ENCODE assay signal across 8 cellular contexts in genomic region chr11:9264381-9265210, GRCh38. TPM values are rescaled to one million over a fixed set of nuclear protein-coding genes. Genes with fewer than 3 reads are reported as not detected.
A peak's percentile ranks its signal among the peaks of the same experiment; 100 is the strongest.
DNase-seq lines count a peak whose midpoint lies in the region; ATAC-seq and TF ChIP-seq lines count a peak whose summit lies in the region.

No MANE protein-coding gene starts in this region.

- RAD21 ChIA-PET in HCT116 (lab: Charles Lee; ENCODE audit: low non-redundant PET in 1 of 2, low total read pairs in 2 of 2, uncharacterized antibody in 2 of 2, unreplicated experiment in 2 of 2), result no interaction called here

- peaks cover 4% of the 10 kb centered on the region; the same call in 1 of the 2 replicates for H3K9me2 ChIP-seq in HCT116 (ENCODE audit: insufficient read depth)

- DNase-seq in GM04504 (ENCODE audit: low read depth) (peak; percentile 50), HCT116 (ENCODE audit: low read depth, low spot score) (no peak), NAMALWA (ENCODE audit: low spot score) (peak; percentile 66), mucosa of gallbladder (ENCODE audit: low spot score) (peak; percentile 55), NK-92 (lab: John Stamatoyannopoulos, UW; ENCODE audit: unreplicated experiment) (no peak)
- DNase-seq in activated CD8-positive, alpha-beta memory T cell treated with anti-CD3 and anti-CD28 coated beads for 48 hours (ENCODE audit: low read depth in 2 of 3, low spot score in 2 of 3), result peak in 2 of 3 experiments; percentile 15 to 23

- H3K4me1 ChIP-seq in HCT116 (ENCODE audit: control insufficient read depth in 1 of 2, insufficient read depth in 2 of 2, low read length in 2 of 2) (peaks cover 10 to 34% of the 10 kb centered on the region in 2 experiments), subcutaneous abdominal adipose tissue (ENCODE audit: control insufficient read depth in 5 of 5, insufficient read depth in 5 of 5, low read length in 5 of 5) (peaks cover 4 to 30% (median 27%) of the 10 kb centered on the region in 5 donors)

- ATAC-seq in HCT116 (peak; percentile 61), esophagus mucosa (peak; percentile 79)

- no peak for TF ChIP-seq CTCF in HCT116 (IDR thresholded peaks at IDR 0.05 in 2 of 3, conservative IDR thresholded peaks at IDR 0.05 in 1 of 3; ENCODE audit: borderline replicate concordance in 1 of 3, insufficient read depth in 1 of 3, low read depth in 2 of 3, low read length in 2 of 3)

- H3K27me3 ChIP-seq in HCT116 (ENCODE audit: insufficient read depth, low read length) (no peaks in the 10 kb centered on the region), subcutaneous abdominal adipose tissue (ENCODE audit: control insufficient read depth in 5 of 5, insufficient read depth in 4 of 5, low read length in 5 of 5) (no peaks in the 10 kb centered on the region)

- CTCF ChIA-PET in HCT116 (lab: Charles Lee), result interaction anchor here (0.7 kb wide), 1 partner anchor 242 kb away, joined by 3 read pairs; no protein-coding TSS in a partner anchor

- intact Hi-C loops in HCT116 (cut with micrococcal nuclease), result loop anchor here (5.0 kb wide), 1 partner anchor 92 kb away; no protein-coding TSS in a partner anchor

- H3K27ac ChIP-seq in HCT116 (ENCODE audit: low read depth, low read length) (peak overlapping the region; percentile 76), subcutaneous abdominal adipose tissue (ENCODE audit: low read depth, low read length) (peak overlapping the region; percentile 99)

- H3K9ac ChIP-seq in HCT116 (ENCODE audit: low read length), result peak overlapping the region; percentile 84
- H3K9ac ChIP-seq in subcutaneous abdominal adipose tissue (ENCODE audit: low read length in 5 of 5), result peak overlapping the region; percentile 81 to 98 (median 96)

- H3K79me2 ChIP-seq in HCT116 (ENCODE audit: insufficient read depth, low read length), result peaks cover 51% of the 10 kb centered on the region

- peaks cover 3% of the 10 kb centered on the region; the same call in 1 of the 2 replicates for H4K20me1 ChIP-seq in HCT116 (ENCODE audit: insufficient read depth)

- TF ChIP-seq POLR2A in HCT116 (IDR thresholded peaks at IDR 0.05; ENCODE audit: borderline replicate concordance, extremely low read depth, insufficient read depth, insufficient read length), result no peak

- no peak for TF ChIP-seq RAD21 in HCT116 (IDR thresholded peaks at IDR 0.05; ENCODE audit: low read depth)

- H2AFZ ChIP-seq in HCT116 (ENCODE audit: low read depth, low read length, poor library complexity, severe bottlenecking), result no peak overlapping the region

- no peaks in the 10 kb centered on the region for H3K36me3 ChIP-seq in HCT116 (ENCODE audit: control insufficient read depth in 1 of 2, insufficient read depth in 2 of 2, low read length in 2 of 2)
- H3K36me3 ChIP-seq in subcutaneous abdominal adipose tissue (ENCODE audit: control insufficient read depth in 5 of 5, insufficient read depth in 5 of 5, low read length in 5 of 5), result no peaks in the 10 kb centered on the region

- H3K4me3 ChIP-seq in HCT116 (replicated peaks in 1 of 2; ENCODE audit: low read depth in 1 of 2, low read length in 2 of 2) (peak overlapping the region; percentile 83 to 85), subcutaneous abdominal adipose tissue (ENCODE audit: low read depth in 1 of 5, low read length in 5 of 5) (peak overlapping the region; percentile 73 to 93 (median 88))

- peak overlapping the region; percentile 87 for H3K4me2 ChIP-seq in HCT116 (ENCODE audit: low read length)

- no peaks in the 10 kb centered on the region for H3K9me3 ChIP-seq in HCT116 (ENCODE audit: control insufficient read depth in 1 of 2, insufficient read depth in 1 of 2, low read depth in 1 of 2, low read length in 2 of 2)
- no peaks in the 10 kb centered on the region for H3K9me3 ChIP-seq in subcutaneous abdominal adipose tissue (ENCODE audit: control insufficient read depth in 5 of 5, low read length in 5 of 5)

- no TSS peak for BruUV-seq in HCT116 (replicated peaks; lab: Mats Ljungman, UMichigan)

- POLR2A ChIA-PET in HCT116 (lab: Charles Lee), result interaction anchor here (0.6 to 0.9 kb wide), 2 partner anchors 91 to 196 kb away, joined by 4 read pairs; partner anchors contain the start of gene ZNF143

TF ChIP-seq in HCT116, 20 proteins besides CTCF, POLR2A, EP300 and RAD21:
- TF ChIP-seq EZH2phosphoT487 (IDR thresholded peaks at IDR 0.05; ENCODE audit: borderline replicate concordance) (no peak), CBX3 (IDR thresholded peaks at IDR 0.05; ENCODE audit: low read depth) (no peak), SIN3A (IDR thresholded peaks at IDR 0.05; ENCODE audit: low read depth) (no peak), ZFX (IDR thresholded peaks at IDR 0.05) (peak; percentile 79; the same call in 1 of the 2 replicates), ATF3 (IDR thresholded peaks at IDR 0.05) (no peak), YY1 (IDR thresholded peaks at IDR 0.05; ENCODE audit: extremely low read depth, insufficient replicate concordance, low read depth, low read length) (no peak), EGR1 (IDR thresholded peaks at IDR 0.05; ENCODE audit: low read depth) (no peak), JUND (IDR thresholded peaks at IDR 0.05) (no peak)

RNA-seq across cellular contexts. Expression of gene DENND5A, which starts 0.6 kb away (rescaled TPM):
- total RNA-seq in HCT116 (2021; ENCODE audit: unreplicated experiment) (48.6 TPM), esophagus mucosa (13.2 TPM), mucosa of gallbladder (54.0 TPM)
- polyA plus RNA-seq in HCT116 (2012), result 59.6 and 69.9 TPM in 2 replicates

RNA-seq across cellular contexts. Expression of gene TMEM41B, which starts 49.8 kb away (rescaled TPM):
- 67.2 TPM for total RNA-seq in HCT116 (2021; ENCODE audit: unreplicated experiment)
- 27.0 and 29.1 TPM in 2 replicates for polyA plus RNA-seq in HCT116 (2012)
- 26.3 TPM for total RNA-seq in esophagus mucosa
- 47.7 TPM for total RNA-seq in mucosa of gallbladder

Comparison
In these comparisons a context has a peak if more than half of its experiments do, and no peak if none do; other contexts are left out.
1. DNase-seq: peak in GM04504 (single experiment), NAMALWA (single experiment), activated CD8-positive, alpha-beta memory T cell treated with anti-CD3 and anti-CD28 coated beads for 48 hours (2 of 3) and mucosa of gallbladder (single experiment); none in HCT116 (single experiment) and NK-92 (single experiment).